In genomic region chr10:130959752-130960195, GRCh38 we compare ENCODE assay signal across 20 cellular contexts.
"Had no signal": no experiment of that assay in that cellular context is flagged by ENCODE, and none has a peak within 500 bp of the region (broad histone marks: within the 10 kb centered on the region; RNA-seq: fewer than 3 reads in every experiment).

No MANE protein-coding gene starts in this region.

- H3K27ac Mint-ChIP-seq: dendritic cell treated with granulocyte-macrophage colony-stimulating factor and Interleukin-4, amounts not matched to agents 40 ng/mL and 50 ng/mL, for 4 days; effector memory CD8-positive, alpha-beta T cell; immature natural killer cell; mesothelial cell of epicardium had no signal

- ATAC-seq: effector memory CD8-positive, alpha-beta T cell; gastrocnemius medialis; left cardiac atrium; left lung; left ventricle myocardium superior; lower lobe of right lung had no signal

- H3K4me3 ChIP-seq: colonic mucosa, esophagus squamous epithelium, gastrocnemius medialis, hepatocyte, left lung, lower lobe of right lung had no signal

- H3K27me3 Mint-ChIP-seq: dendritic cell treated with granulocyte-macrophage colony-stimulating factor and Interleukin-4, amounts not matched to agents 40 ng/mL and 50 ng/mL, for 4 days; effector memory CD8-positive, alpha-beta T cell had no signal

- H3K27me3 ChIP-seq: colonic mucosa, gastrocnemius medialis had no signal

- H3K36me3 ChIP-seq: colonic mucosa, esophagus squamous epithelium, gastrocnemius medialis, left lung, lower lobe of right lung had no signal

- H3K4me1 Mint-ChIP-seq: immature natural killer cell, mesothelial cell of epicardium had no signal

- H3K27ac ChIP-seq: colonic mucosa, esophagus squamous epithelium, gastrocnemius medialis, hepatocyte, left lung, lower lobe of right lung had no signal

- H3K9me3 Mint-ChIP-seq: mesothelial cell of epicardium had no signal

- H3K9me3 ChIP-seq: colonic mucosa, esophagus squamous epithelium, gastrocnemius medialis, left lung, lower lobe of right lung had no signal

- H3K4me1 ChIP-seq: colonic mucosa, esophagus squamous epithelium, gastrocnemius medialis, left lung, lower lobe of right lung had no signal

- H3K4me3 Mint-ChIP-seq: dendritic cell treated with granulocyte-macrophage colony-stimulating factor and Interleukin-4, amounts not matched to agents 40 ng/mL and 50 ng/mL, for 4 days; effector memory CD8-positive, alpha-beta T cell; immature natural killer cell; mesothelial cell of epicardium had no signal

- DNase-seq: cerebellar nuclear complex; colonic mucosa; cortex of kidney; effector CD8-positive, alpha-beta T cell; effector memory CD8-positive, alpha-beta T cell; esophagus squamous epithelium; foreskin fibroblast; foreskin melanocyte; gastrocnemius medialis; glutamatergic neuron; hypothalamus; immature natural killer cell; left cardiac atrium; left lung; left ventricle myocardium superior; lower lobe of right lung; mesenchymal stem cell had no signal

- H3K36me3 Mint-ChIP-seq: immature natural killer cell, mesothelial cell of epicardium had no signal
